In genomic region chr3:141240290-141241247, GRCh38 we compare ENCODE assay signal across 12 cellular contexts. TPM values are rescaled to one million over a fixed set of nuclear protein-coding genes. Genes with fewer than 3 reads are reported as not detected.
A peak's percentile ranks its signal among the peaks of the same experiment; 100 is the strongest.
DNase-seq lines count a peak whose midpoint lies in the region; ATAC-seq, FAIRE-seq and TF ChIP-seq lines count a peak whose summit lies in the region.
"Had no signal": no experiment of that assay in that cellular context is flagged by ENCODE, and none has a peak within 500 bp of the region (broad histone marks: within the 10 kb centered on the region; RNA-seq: fewer than 3 reads in every experiment).

No MANE protein-coding gene starts in this region.

- H3K4me3 Mint-ChIP-seq in astrocyte (ENCODE audit: unreplicated experiment) = no peak overlapping the region
- H3K4me3 Mint-ChIP-seq in naive thymus-derived CD8-positive, alpha-beta T cell = no peak overlapping the region

- H3K4me1 ChIP-seq in astrocyte (ENCODE audit: insufficient read depth, low read length) = peaks cover 37% of the 10 kb centered on the region
- H3K4me1 ChIP-seq: colonic mucosa had no signal

- ATAC-seq in naive thymus-derived CD8-positive, alpha-beta T cell = no peak
- ATAC-seq in HG03045 (IDR thresholded peaks at IDR 0.05; ENCODE audit: unreplicated experiment) = no peak
- ATAC-seq: activated T-cell treated with anti-CD3 and anti-CD28 coated beads, Interleukin-2, amount 50 U/mL, for 72 hours; mucosa of descending colon had no signal

- H3K9me3 ChIP-seq in astrocyte (ENCODE audit: insufficient read depth, low read depth, low read length) = no peaks in the 10 kb centered on the region
- H3K9me3 ChIP-seq: colonic mucosa, mucosa of descending colon had no signal

- no peaks in the 10 kb centered on the region for H3K36me3 ChIP-seq in astrocyte (ENCODE audit: insufficient read depth, low read length)
- H3K36me3 ChIP-seq: colonic mucosa had no signal

- DNase-seq in CMK (ENCODE audit: low read depth) (peak; percentile 40), HT1080 (ENCODE audit: low read depth) (peak; percentile 86), astrocyte (ENCODE audit: low read depth) (peak; percentile 52), dorsolateral prefrontal cortex (no peak), globus pallidus (ENCODE audit: low spot score) (no peak)
- peak in 1 of 10 donors; percentile 42 for DNase-seq in naive thymus-derived CD8-positive, alpha-beta T cell
- DNase-seq in activated CD4-positive, alpha-beta T cell treated with anti-CD3 and anti-CD28 coated beads for 1 hour = no peak
- DNase-seq: activated T-cell treated with anti-CD3 and anti-CD28 coated beads, Interleukin-2, amount 50 U/mL, for 72 hours; colonic mucosa; mucosa of descending colon; NCI-H1048 had no signal

- no peak for FAIRE-seq in astrocyte (lab: Jason Lieb, UNC)

- intact Hi-C loops in dorsolateral prefrontal cortex (cut with DNase I) = no loop called here

- H3K9ac ChIP-seq in astrocyte (ENCODE audit: low read length) = no peak overlapping the region

- POLR2A ChIA-PET in naive thymus-derived CD8-positive, alpha-beta T cell (lab: Charles Lee) = interaction anchor here (0.7 to 16.6 kb wide), 5 partner anchors 9 to 37 kb away, joined by 3 to 425 read pairs (median 4); partner anchors contain the start of gene PXYLP1

- peak overlapping the region; percentile 30 for H3K4me2 ChIP-seq in astrocyte (ENCODE audit: low read length)

- H3K4me1 Mint-ChIP-seq in astrocyte (ENCODE audit: low read depth, unreplicated experiment) = peaks cover 35% of the 10 kb centered on the region
- peaks cover 32 to 84% (median 67%) of the 10 kb centered on the region in 4 donors for H3K4me1 Mint-ChIP-seq in naive thymus-derived CD8-positive, alpha-beta T cell

- TF ChIP-seq CTCF in astrocyte (IDR thresholded peaks at IDR 0.05; ENCODE audit: insufficient read depth, low read depth, low read length) (no peak), dorsolateral prefrontal cortex (IDR thresholded peaks at IDR 0.05 in 54 of 56, conservative IDR thresholded peaks at IDR 0.05 in 2 of 56; ENCODE audit: low read depth in 1 of 56, partially characterized antibody in 56 of 56) (no peak)

- no peaks in the 10 kb centered on the region for H3K79me2 ChIP-seq in astrocyte (ENCODE audit: insufficient read depth, low read length)

- H3K36me3 Mint-ChIP-seq in astrocyte (ENCODE audit: low read depth, unreplicated experiment) = no peaks in the 10 kb centered on the region
- peaks cover 0 to 10% (median 6%) of the 10 kb centered on the region in 3 donors for H3K36me3 Mint-ChIP-seq in naive thymus-derived CD8-positive, alpha-beta T cell

- H4K20me1 ChIP-seq in astrocyte (ENCODE audit: insufficient read depth, low read length) = peaks cover 4% of the 10 kb centered on the region

- no peak overlapping the region for H3K27ac Mint-ChIP-seq in astrocyte (ENCODE audit: unreplicated experiment)
- peak overlapping the region in 9 of 10 donors; percentile 12 to 93 (median 59) for H3K27ac Mint-ChIP-seq in naive thymus-derived CD8-positive, alpha-beta T cell
- H3K27ac Mint-ChIP-seq: activated T-cell treated with anti-CD3 and anti-CD28 coated beads, Interleukin-2, amount 50 U/mL, for 72 hours had no signal

- no peak overlapping the region for H3K27ac ChIP-seq in astrocyte (ENCODE audit: low read depth, low read length)
- peak overlapping the region in 15 of 59 donors; percentile 5 to 65 (median 38) for H3K27ac ChIP-seq in dorsolateral prefrontal cortex
- H3K27ac ChIP-seq: colonic mucosa had no signal

- no peak overlapping the region for H3K4me3 ChIP-seq in astrocyte (ENCODE audit: insufficient read depth, low read depth, low read length)
- no peak overlapping the region for H3K4me3 ChIP-seq in dorsolateral prefrontal cortex
- H3K4me3 ChIP-seq: colonic mucosa, mucosa of descending colon had no signal

- H3K27me3 ChIP-seq in astrocyte (ENCODE audit: insufficient read depth, low read length) = no peaks in the 10 kb centered on the region
- H3K27me3 ChIP-seq in dorsolateral prefrontal cortex = no peaks in the 10 kb centered on the region
- H3K27me3 ChIP-seq: colonic mucosa had no signal

- no peak overlapping the region for H2AFZ ChIP-seq in astrocyte (ENCODE audit: low read depth, low read length)

- H3K9me3 Mint-ChIP-seq in astrocyte (ENCODE audit: unreplicated experiment) = no peaks in the 10 kb centered on the region
- H3K9me3 Mint-ChIP-seq in naive thymus-derived CD8-positive, alpha-beta T cell = no peaks in the 10 kb centered on the region
- H3K9me3 Mint-ChIP-seq: activated T-cell treated with anti-CD3 and anti-CD28 coated beads, Interleukin-2, amount 50 U/mL, for 72 hours had no signal

- peaks cover 3% of the 10 kb centered on the region for H3K27me3 Mint-ChIP-seq in astrocyte (ENCODE audit: low read depth, unreplicated experiment)
- H3K27me3 Mint-ChIP-seq in naive thymus-derived CD8-positive, alpha-beta T cell = no peaks in the 10 kb centered on the region

RNA-seq across cellular contexts. Expression of gene PXYLP1, which starts 8.9 kb away (rescaled TPM):
- 7.7 and 13.2 TPM in 2 replicates for total RNA-seq in HT1080 (2014; rRNA removed; shearing (Covaris generic))
- polyA plus RNA-seq in HT1080 (2015; cell fraction: cytosol; rRNA removed) = 7.4 and 10.2 TPM in 2 replicates
- 9.9 and 12.1 TPM in 2 replicates for polyA plus RNA-seq in HT1080 (2015; cell fraction: nucleus; rRNA removed)
- 4.5 and 6.1 TPM in 2 replicates for total RNA-seq in astrocyte
- 10 to 100 TPM; 34.4 to 36.9 TPM for total RNA-seq in naive thymus-derived CD8-positive, alpha-beta T cell
- polyA plus RNA-seq in naive thymus-derived CD8-positive, alpha-beta T cell = 10 to 100 TPM in 2 of 3 donors, 1 to 10 TPM in 1; 9.9 to 18.3 (median 16.9) TPM
- 10 to 100 TPM; 19.8 to 55.1 (median 36.4) TPM for total RNA-seq in dorsolateral prefrontal cortex

Comparison
In these comparisons a context has a peak if more than half of its experiments do, and no peak if none do; other contexts are left out.
1. DNase-seq: peak in CMK (single experiment), HT1080 (single experiment) and astrocyte (single experiment); none in dorsolateral prefrontal cortex (0 of 10), activated CD4-positive, alpha-beta T cell treated with anti-CD3 and anti-CD28 coated beads for 1 hour (single experiment) and globus pallidus (single experiment).